In genomic region chr19:17136026-17136425, GRCh38 we compare ENCODE assay signal across 8 cellular contexts.
DNase-seq lines count a peak whose midpoint lies in the region; ATAC-seq lines count a peak whose summit lies in the region.

No MANE protein-coding gene starts in this region.

- no peaks in the 10 kb centered on the region for H3K9me3 Mint-ChIP-seq in activated T-cell treated with anti-CD3 and anti-CD28 coated beads, Interleukin-2, amount 50 U/mL, for 24 hours
- peaks cover 0 to 2% (median 0%) of the 10 kb centered on the region in 7 donors for H3K9me3 Mint-ChIP-seq in naive B cell

- peaks cover 2% of the 10 kb centered on the region for H3K4me1 ChIP-seq in urinary bladder (ENCODE audit: insufficient read depth)

- WGBS in urinary bladder = 48% methylated on average over 9 of the region's 9 CpGs

- H3K36me3 ChIP-seq in urinary bladder (ENCODE audit: insufficient read depth) = no peaks in the 10 kb centered on the region

- peaks cover 40% of the 10 kb centered on the region for H3K36me3 Mint-ChIP-seq in activated T-cell treated with anti-CD3 and anti-CD28 coated beads, Interleukin-2, amount 50 U/mL, for 24 hours (ENCODE audit: low read depth)
- H3K36me3 Mint-ChIP-seq in naive B cell = no peaks in the 10 kb centered on the region

- ATAC-seq in naive B cell (ENCODE audit: low read depth in 2 of 2) (no peak), HG03565 (IDR thresholded peaks at IDR 0.05; ENCODE audit: unreplicated experiment) (no peak)

- H3K27me3 Mint-ChIP-seq in activated T-cell treated with anti-CD3 and anti-CD28 coated beads, Interleukin-2, amount 50 U/mL, for 24 hours = no peaks in the 10 kb centered on the region
- H3K27me3 Mint-ChIP-seq in naive B cell = no peaks in the 10 kb centered on the region

- H3K4me3 Mint-ChIP-seq in activated T-cell treated with anti-CD3 and anti-CD28 coated beads, Interleukin-2, amount 50 U/mL, for 24 hours = no peak overlapping the region
- peak overlapping the region in 5 of 8 donors; percentile 31 to 92 (median 78) for H3K4me3 Mint-ChIP-seq in naive B cell

- H3K27ac Mint-ChIP-seq in activated T-cell treated with anti-CD3 and anti-CD28 coated beads, Interleukin-2, amount 50 U/mL, for 24 hours = peak overlapping the region; percentile 29
- H3K27ac Mint-ChIP-seq in naive B cell = peak overlapping the region; percentile 81 to 99 (median 94)

- H3K27ac ChIP-seq in epithelial cell of prostate = peak overlapping the region; percentile 86
- peak overlapping the region; percentile 91 for H3K27ac ChIP-seq in urinary bladder (ENCODE audit: low read depth)

- H3K4me3 ChIP-seq in urinary bladder (ENCODE audit: low read depth, low read length) = no peak overlapping the region

- peaks cover 17% of the 10 kb centered on the region for H3K4me1 Mint-ChIP-seq in activated T-cell treated with anti-CD3 and anti-CD28 coated beads, Interleukin-2, amount 50 U/mL, for 24 hours (ENCODE audit: low read depth)
- H3K4me1 Mint-ChIP-seq in naive B cell = peaks cover 35 to 63% (median 52%) of the 10 kb centered on the region in 3 donors

- DNase-seq in activated T-cell treated with anti-CD3 and anti-CD28 coated beads, Interleukin-2, amount 50 U/mL, for 24 hours = no peak
- no peak for DNase-seq in activated T-cell treated with anti-CD3 and anti-CD28 coated beads, Interleukin-2, amount 50 U/mL, for 48 hours
- no peak for DNase-seq in epithelial cell of prostate (ENCODE audit: low read depth, low spot score)
- DNase-seq in naive B cell = no peak
- DNase-seq in anterior cingulate cortex (lab: John Stamatoyannopoulos, UW) = no peak
- DNase-seq in T1000 (lab: John Stamatoyannopoulos, UW) = no peak
